In genomic region chr4:75673027-75673958, GRCh38 we compare ENCODE assay signal across 1 cellular context.
A peak's percentile ranks its signal among the peaks of the same experiment; 100 is the strongest.
TF ChIP-seq lines count a peak whose summit lies in the region.

G3BP2 (minus strand) TSS chr4:75673411; CDS start chr4:75662025, 11,386 bp downstream.

TF ChIP-seq in K562, 482 proteins besides CTCF, POLR2A, EP300 and RAD21 (continued from another document and continues in another):
- TF ChIP-seq FOS (IDR thresholded peaks at IDR 0.05; ENCODE audit: extremely low read depth, insufficient read length) (peak; percentile 34), ZNF668 (CRISPR knock-in tag; IDR thresholded peaks at IDR 0.05) (no peak), NUFIP1 (IDR thresholded peaks at IDR 0.05; ENCODE audit: partially characterized antibody) (no peak), FUS (optimal IDR thresholded peaks at IDR 0.05; ENCODE audit: low read depth, low read length) (no peak), FOXA1 (IDR thresholded peaks at IDR 0.05; ENCODE audit: borderline replicate concordance) (no peak), THRAP3 (IDR thresholded peaks at IDR 0.05; ENCODE audit: borderline replicate concordance) (no peak), NFIX (CRISPR knock-in tag; IDR thresholded peaks at IDR 0.05; ENCODE audit: low read depth) (no peak), GATAD2B (IDR thresholded peaks at IDR 0.05; ENCODE audit: borderline replicate concordance) (no peak), C11orf30 (IDR thresholded peaks at IDR 0.05; ENCODE audit: low read depth) (0 out of 2 replicates have a peak, but pooled peaks have one; percentile 19), EP400 (IDR thresholded peaks at IDR 0.05) (peak; percentile 87), CHD2 (IDR thresholded peaks at IDR 0.05; ENCODE audit: low read depth, low read length) (no peak), SETDB1 (IDR thresholded peaks at IDR 0.05; ENCODE audit: low read length) (no peak), SIX5 (IDR thresholded peaks at IDR 0.05; ENCODE audit: borderline replicate concordance in 1 of 2, insufficient read depth in 1 of 2, low read depth in 1 of 2, low read length in 2 of 2) (no peak), ZNF551 (CRISPR knock-in tag; IDR thresholded peaks at IDR 0.05) (no peak), TGIF2 (CRISPR knock-in tag; IDR thresholded peaks at IDR 0.05) (no peak), KLF13 (tag; IDR thresholded peaks at IDR 0.05; ENCODE audit: borderline replicate concordance, low read depth) (peak; percentile 96), SUPT5H (IDR thresholded peaks at IDR 0.05) (peak; percentile 92; the same call in 1 of the 2 replicates), ZNF134 (CRISPR knock-in tag; conservative IDR thresholded peaks at IDR 0.05) (no peak), GABPA (tag; conservative IDR thresholded peaks at IDR 0.05; ENCODE audit: low read depth) (peak; percentile 90), ETV1 (tag; conservative IDR thresholded peaks at IDR 0.05; ENCODE audit: low read depth) (peak; percentile 92), MAFF (IDR thresholded peaks at IDR 0.05; ENCODE audit: low read length) (no peak), SREBF2 (CRISPR knock-in tag; IDR thresholded peaks at IDR 0.05) (no peak), MAFK (IDR thresholded peaks at IDR 0.05; ENCODE audit: low read length) (no peak), NR2C2 (CRISPR knock-in tag; IDR thresholded peaks at IDR 0.05) (peak; percentile 64; the same call in 1 of the 2 replicates), NR2C2 (tag; IDR thresholded peaks at IDR 0.05) (peak; percentile 61), GTF2A2 (tag; IDR thresholded peaks at IDR 0.05) (no peak), ZNF785 (CRISPR knock-in tag; IDR thresholded peaks at IDR 0.05) (no peak), NR4A1 (CRISPR knock-in tag; IDR thresholded peaks at IDR 0.05) (no peak), NR4A1 (tag; IDR thresholded peaks at IDR 0.05) (peak; percentile 24; the same call in 1 of the 2 replicates), SP1 (CRISPR knock-in tag; IDR thresholded peaks at IDR 0.05) (peak; percentile 79), MBD1 (CRISPR knock-in tag; IDR thresholded peaks at IDR 0.05) (no peak), L3MBTL2 (IDR thresholded peaks at IDR 0.05) (peak; percentile 90), ZBTB7A (IDR thresholded peaks at IDR 0.05; ENCODE audit: borderline replicate concordance, control insufficient read depth, low read depth, low read length) (no peak), ID3 (CRISPR knock-in tag; IDR thresholded peaks at IDR 0.05) (no peak), ID3 (tag; IDR thresholded peaks at IDR 0.05) (no peak), ZNF696 (CRISPR knock-in tag; conservative IDR thresholded peaks at IDR 0.05) (no peak), NR2C1 (IDR thresholded peaks at IDR 0.05) (no peak), NR2C1 (tag; IDR thresholded peaks at IDR 0.05) (peak; percentile 20; the same call in 1 of the 2 replicates), ATF1 (CRISPR knock-in tag; IDR thresholded peaks at IDR 0.05) (0 out of 2 replicates have a peak, but pooled peaks have one; percentile 60), ATF1 (tag; IDR thresholded peaks at IDR 0.05) (peak; percentile 97), ZNF695 (CRISPR knock-in tag; IDR thresholded peaks at IDR 0.05) (no peak), HMGXB4 (CRISPR knock-in tag; IDR thresholded peaks at IDR 0.05) (0 out of 2 replicates have a peak, but pooled peaks have one; percentile 36), POLR3G (IDR thresholded peaks at IDR 0.05; ENCODE audit: extremely low read depth, insufficient read length, insufficient replicate concordance) (no peak), NFIC (IDR thresholded peaks at IDR 0.05) (0 out of 2 replicates have a peak, but pooled peaks have one; percentile 15), E2F6 (IDR thresholded peaks at IDR 0.05; ENCODE audit: borderline replicate concordance in 1 of 2, extremely low read depth in 1 of 2, insufficient read depth in 1 of 2, insufficient read length in 1 of 2, low read depth in 1 of 2, low read length in 1 of 2, poor library complexity in 1 of 2, severe bottlenecking in 1 of 2) (peak; percentile 92 to 95), FOXP1 (CRISPR knock-in tag; IDR thresholded peaks at IDR 0.05) (peak; percentile 39; the same call in 1 of the 2 replicates), NR3C1 (CRISPR knock-in tag; IDR thresholded peaks at IDR 0.05) (peak; percentile 50; the same call in 1 of the 2 replicates), ZNF780A (CRISPR knock-in tag; IDR thresholded peaks at IDR 0.05) (no peak), ATF7 (IDR thresholded peaks at IDR 0.05) (peak; percentile 82), SPI1 (IDR thresholded peaks at IDR 0.05; ENCODE audit: borderline replicate concordance, low read depth, low read length) (peak; percentile 42; the same call in 1 of the 2 replicates), ZC3H4 (CRISPR knock-in tag; IDR thresholded peaks at IDR 0.05; ENCODE audit: borderline replicate concordance) (no peak), EWSR1 (IDR thresholded peaks at IDR 0.05; ENCODE audit: borderline replicate concordance, low read depth, partially characterized antibody) (no peak), U2AF1 (optimal IDR thresholded peaks at IDR 0.05; ENCODE audit: low read depth, low read length) (no peak), TSC22D4 (tag; IDR thresholded peaks at IDR 0.05) (no peak), ARID2 (IDR thresholded peaks at IDR 0.05) (0 out of 2 replicates have a peak, but pooled peaks have one; percentile 46), FOXA3 (CRISPR knock-in tag; conservative IDR thresholded peaks at IDR 0.05 in 1 of 2, IDR thresholded peaks at IDR 0.05 in 1 of 2) (peak; percentile 70 to 86; a peak in 3 of 4 replicates), SMAD1 (IDR thresholded peaks at IDR 0.05; ENCODE audit: low read depth, low read length, partially characterized antibody) (peak; percentile 56), HMGN3 (IDR thresholded peaks at IDR 0.05; ENCODE audit: borderline replicate concordance, extremely low read depth, insufficient read length, low read depth, low read length) (peak; percentile 87), SMAD4 (CRISPR knock-in tag; conservative IDR thresholded peaks at IDR 0.05) (no peak; the same call in 1 of the 2 replicates), CEBPB (tag; IDR thresholded peaks at IDR 0.05) (no peak)
- TF ChIP-seq, protein P1, sequence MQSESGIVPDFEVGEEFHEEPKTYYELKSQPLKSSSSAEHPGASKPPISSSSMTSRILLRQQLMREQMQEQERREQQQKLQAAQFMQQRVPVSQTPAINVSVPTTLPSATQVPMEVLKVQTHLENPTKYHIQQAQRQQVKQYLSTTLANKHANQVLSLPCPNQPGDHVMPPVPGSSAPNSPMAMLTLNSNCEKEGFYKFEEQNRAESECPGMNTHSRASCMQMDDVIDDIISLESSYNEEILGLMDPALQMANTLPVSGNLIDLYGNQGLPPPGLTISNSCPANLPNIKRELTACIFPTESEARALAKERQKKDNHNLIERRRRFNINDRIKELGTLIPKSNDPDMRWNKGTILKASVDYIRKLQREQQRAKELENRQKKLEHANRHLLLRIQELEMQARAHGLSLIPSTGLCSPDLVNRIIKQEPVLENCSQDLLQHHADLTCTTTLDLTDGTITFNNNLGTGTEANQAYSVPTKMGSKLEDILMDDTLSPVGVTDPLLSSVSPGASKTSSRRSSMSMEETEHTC (IDR thresholded peaks at IDR 0.05), result 0 out of 2 replicates have a peak, but pooled peaks have one; percentile 29
- TF ChIP-seq, protein P2, sequence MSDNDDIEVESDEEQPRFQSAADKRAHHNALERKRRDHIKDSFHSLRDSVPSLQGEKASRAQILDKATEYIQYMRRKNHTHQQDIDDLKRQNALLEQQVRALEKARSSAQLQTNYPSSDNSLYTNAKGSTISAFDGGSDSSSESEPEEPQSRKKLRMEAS (CRISPR knock-in tag; IDR thresholded peaks at IDR 0.05), result peak; percentile 86
- TF ChIP-seq, protein P3, sequence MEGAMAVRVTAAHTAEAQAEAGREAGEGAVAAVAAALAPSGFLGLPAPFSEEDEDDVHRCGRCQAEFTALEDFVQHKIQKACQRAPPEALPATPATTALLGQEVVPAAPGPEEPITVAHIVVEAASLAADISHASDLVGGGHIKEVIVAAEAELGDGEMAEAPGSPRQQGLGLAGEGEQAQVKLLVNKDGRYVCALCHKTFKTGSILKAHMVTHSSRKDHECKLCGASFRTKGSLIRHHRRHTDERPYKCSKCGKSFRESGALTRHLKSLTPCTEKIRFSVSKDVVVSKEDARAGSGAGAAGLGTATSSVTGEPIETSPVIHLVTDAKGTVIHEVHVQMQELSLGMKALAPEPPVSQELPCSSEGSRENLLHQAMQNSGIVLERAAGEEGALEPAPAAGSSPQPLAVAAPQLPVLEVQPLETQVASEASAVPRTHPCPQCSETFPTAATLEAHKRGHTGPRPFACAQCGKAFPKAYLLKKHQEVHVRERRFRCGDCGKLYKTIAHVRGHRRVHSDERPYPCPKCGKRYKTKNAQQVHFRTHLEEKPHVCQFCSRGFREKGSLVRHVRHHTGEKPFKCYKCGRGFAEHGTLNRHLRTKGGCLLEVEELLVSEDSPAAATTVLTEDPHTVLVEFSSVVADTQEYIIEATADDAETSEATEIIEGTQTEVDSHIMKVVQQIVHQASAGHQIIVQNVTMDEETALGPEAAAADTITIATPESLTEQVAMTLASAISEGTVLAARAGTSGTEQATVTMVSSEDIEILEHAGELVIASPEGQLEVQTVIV (CRISPR knock-in tag; IDR thresholded peaks at IDR 0.05; ENCODE audit: borderline replicate concordance), result no peak
- TF ChIP-seq, protein P4, sequence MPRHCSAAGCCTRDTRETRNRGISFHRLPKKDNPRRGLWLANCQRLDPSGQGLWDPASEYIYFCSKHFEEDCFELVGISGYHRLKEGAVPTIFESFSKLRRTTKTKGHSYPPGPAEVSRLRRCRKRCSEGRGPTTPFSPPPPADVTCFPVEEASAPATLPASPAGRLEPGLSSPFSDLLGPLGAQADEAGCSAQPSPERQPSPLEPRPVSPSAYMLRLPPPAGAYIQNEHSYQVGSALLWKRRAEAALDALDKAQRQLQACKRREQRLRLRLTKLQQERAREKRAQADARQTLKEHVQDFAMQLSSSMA (CRISPR knock-in tag; IDR thresholded peaks at IDR 0.05), result no peak
- TF ChIP-seq, protein P5, sequence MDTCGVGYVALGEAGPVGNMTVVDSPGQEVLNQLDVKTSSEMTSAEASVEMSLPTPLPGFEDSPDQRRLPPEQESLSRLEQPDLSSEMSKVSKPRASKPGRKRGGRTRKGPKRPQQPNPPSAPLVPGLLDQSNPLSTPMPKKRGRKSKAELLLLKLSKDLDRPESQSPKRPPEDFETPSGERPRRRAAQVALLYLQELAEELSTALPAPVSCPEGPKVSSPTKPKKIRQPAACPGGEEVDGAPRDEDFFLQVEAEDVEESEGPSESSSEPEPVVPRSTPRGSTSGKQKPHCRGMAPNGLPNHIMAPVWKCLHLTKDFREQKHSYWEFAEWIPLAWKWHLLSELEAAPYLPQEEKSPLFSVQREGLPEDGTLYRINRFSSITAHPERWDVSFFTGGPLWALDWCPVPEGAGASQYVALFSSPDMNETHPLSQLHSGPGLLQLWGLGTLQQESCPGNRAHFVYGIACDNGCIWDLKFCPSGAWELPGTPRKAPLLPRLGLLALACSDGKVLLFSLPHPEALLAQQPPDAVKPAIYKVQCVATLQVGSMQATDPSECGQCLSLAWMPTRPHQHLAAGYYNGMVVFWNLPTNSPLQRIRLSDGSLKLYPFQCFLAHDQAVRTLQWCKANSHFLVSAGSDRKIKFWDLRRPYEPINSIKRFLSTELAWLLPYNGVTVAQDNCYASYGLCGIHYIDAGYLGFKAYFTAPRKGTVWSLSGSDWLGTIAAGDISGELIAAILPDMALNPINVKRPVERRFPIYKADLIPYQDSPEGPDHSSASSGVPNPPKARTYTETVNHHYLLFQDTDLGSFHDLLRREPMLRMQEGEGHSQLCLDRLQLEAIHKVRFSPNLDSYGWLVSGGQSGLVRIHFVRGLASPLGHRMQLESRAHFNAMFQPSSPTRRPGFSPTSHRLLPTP (IDR thresholded peaks at IDR 0.05; ENCODE audit: borderline replicate concordance, extremely low read depth, insufficient read length), result no peak
- TF ChIP-seq, protein P6, sequence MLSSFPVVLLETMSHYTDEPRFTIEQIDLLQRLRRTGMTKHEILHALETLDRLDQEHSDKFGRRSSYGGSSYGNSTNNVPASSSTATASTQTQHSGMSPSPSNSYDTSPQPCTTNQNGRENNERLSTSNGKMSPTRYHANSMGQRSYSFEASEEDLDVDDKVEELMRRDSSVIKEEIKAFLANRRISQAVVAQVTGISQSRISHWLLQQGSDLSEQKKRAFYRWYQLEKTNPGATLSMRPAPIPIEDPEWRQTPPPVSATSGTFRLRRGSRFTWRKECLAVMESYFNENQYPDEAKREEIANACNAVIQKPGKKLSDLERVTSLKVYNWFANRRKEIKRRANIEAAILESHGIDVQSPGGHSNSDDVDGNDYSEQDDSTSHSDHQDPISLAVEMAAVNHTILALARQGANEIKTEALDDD (IDR thresholded peaks at IDR 0.05), result peak; percentile 29; the same call in 1 of the 2 replicates
